In the genomic region with DNA sequence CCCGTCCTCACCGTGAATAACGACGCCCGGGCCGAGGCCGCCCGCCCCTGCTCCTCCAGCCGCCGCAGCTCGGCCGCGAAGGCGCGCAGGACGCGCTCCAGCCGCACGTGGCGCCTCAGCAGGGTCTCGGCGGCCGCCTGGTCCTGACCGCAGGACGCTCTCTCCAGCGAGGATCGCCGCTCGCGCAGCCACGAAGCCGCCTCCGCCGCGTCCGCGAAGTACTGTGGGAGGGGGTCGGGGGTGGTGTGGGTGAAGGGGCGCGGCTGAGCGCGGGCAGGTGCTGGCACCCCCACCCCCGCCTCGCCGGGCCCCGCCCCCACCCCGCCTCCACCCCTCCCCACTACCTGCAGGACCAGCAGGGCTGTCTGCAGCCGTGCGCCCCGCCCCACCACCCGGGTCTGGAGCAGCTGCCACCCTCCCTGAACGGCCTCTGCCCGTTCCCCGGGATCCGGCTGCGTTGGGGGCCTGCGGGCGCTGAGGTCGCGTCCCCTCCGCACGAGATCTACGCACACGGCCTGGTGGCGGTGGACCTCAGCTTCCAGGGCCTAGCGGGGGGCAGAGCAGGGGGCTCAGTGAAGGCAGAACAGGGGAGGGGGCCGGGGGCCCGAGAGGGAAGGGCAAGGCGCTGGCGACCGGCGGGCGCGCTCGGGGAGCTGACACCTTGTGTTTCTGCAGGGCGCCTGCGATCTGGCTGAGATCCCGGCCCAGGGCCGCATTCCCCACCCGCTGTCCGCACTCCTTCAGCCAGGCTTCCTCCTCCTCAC, we compare ENCODE assay signal across 11 cellular contexts. TPM values are rescaled to one million over a fixed set of nuclear protein-coding genes. Genes with fewer than 3 reads are reported as not detected.
DNase-seq lines count a peak whose midpoint lies in the region; ATAC-seq lines count a peak whose summit lies in the region.
"Had no signal": no experiment of that assay in that cellular context is flagged by ENCODE, and none has a peak within 500 bp of the region (broad histone marks: within the 10 kb centered on the region; RNA-seq: fewer than 3 reads in every experiment).

No MANE protein-coding gene starts in this region.

- peak overlapping the region in 1 of 6 donors; percentile 68 for H3K27ac Mint-ChIP-seq in immature natural killer cell

- H3K4me1 Mint-ChIP-seq in immature natural killer cell = peaks cover 8 to 11% of the 10 kb centered on the region in 2 donors

- DNase-seq in NCI-H2171 (lab: John Stamatoyannopoulos, UW) (peak; percentile 32), cerebellar cortex (ENCODE audit: low spot score) (peak; percentile 47), immature natural killer cell (peak; percentile 26 to 42 (median 31)), activated gamma-delta T cell treated with Interleukin-2 at 50 U/mL for 16 hours (no peak), GM19240 (ENCODE audit: insufficient read length, low spot score) (no peak), A172 (ENCODE audit: low spot score) (no peak)
- DNase-seq: cerebellar nuclear complex, GDM1 had no signal

- no peaks in the 10 kb centered on the region for H3K27me3 ChIP-seq in skeletal muscle tissue (ENCODE audit: control insufficient read depth in 3 of 3, insufficient read depth in 3 of 3, low read length in 3 of 3)

- peaks cover 0 to 11% (median 6%) of the 10 kb centered on the region in 3 donors for H3K27me3 Mint-ChIP-seq in immature natural killer cell (ENCODE audit: low read depth in 3 of 3)

- H3K9me3 ChIP-seq in skeletal muscle tissue (ENCODE audit: control insufficient read depth in 3 of 3, low read length in 3 of 3) = no peaks in the 10 kb centered on the region

- H3K4me3 ChIP-seq in skeletal muscle tissue (ENCODE audit: low read length in 3 of 3) = peak overlapping the region in 2 of 3 donors; percentile 12 to 29

- ATAC-seq in HG03432 (IDR thresholded peaks at IDR 0.05; ENCODE audit: unreplicated experiment) = no peak

- H3K36me3 Mint-ChIP-seq in immature natural killer cell = no peaks in the 10 kb centered on the region

- H3K36me3 ChIP-seq in skeletal muscle tissue (ENCODE audit: control insufficient read depth in 3 of 3, insufficient read depth in 3 of 3, low read length in 3 of 3) = no peaks in the 10 kb centered on the region

- H3K27ac ChIP-seq in skeletal muscle tissue (ENCODE audit: low read depth, low read length) = no peak overlapping the region
- H3K27ac ChIP-seq: VCaP had no signal

- peak overlapping the region in 2 of 5 donors; percentile 10 to 24 for H3K4me3 Mint-ChIP-seq in immature natural killer cell

- H3K9me3 Mint-ChIP-seq in immature natural killer cell = no peaks in the 10 kb centered on the region

- H3K4me1 ChIP-seq in skeletal muscle tissue (ENCODE audit: control insufficient read depth in 3 of 3, insufficient read depth in 3 of 3, low read length in 3 of 3) = peaks cover 19 to 30% (median 22%) of the 10 kb centered on the region in 3 donors

- H3K9ac ChIP-seq in skeletal muscle tissue (ENCODE audit: low read depth in 1 of 3, low read length in 3 of 3) = peak overlapping the region in 2 of 3 donors; percentile 33 to 57

RNA-seq across cellular contexts. Expression of gene SPTBN5, which starts 11.7 kb away (rescaled TPM):
- under 1 TPM in 1 of 3 donors, not detected in 2; 0.06 TPM for polyA plus RNA-seq in immature natural killer cell
- total RNA-seq in skeletal muscle tissue = 1.0 TPM
- total RNA-seq in A172 (2014; rRNA removed; shearing (Covaris generic)) = 0.16 and 0.22 TPM in 2 replicates

RNA-seq across cellular contexts. Expression of gene PLA2G4B, which starts 43.5 kb away (rescaled TPM):
- polyA plus RNA-seq in immature natural killer cell = 1 to 10 TPM in 2 of 3 donors, not detected in 1; 1.1 to 2.7 TPM
- 1.6 TPM for total RNA-seq in skeletal muscle tissue
- 0.57 and 0.84 TPM in 2 replicates for total RNA-seq in A172 (2014; rRNA removed; shearing (Covaris generic))

RNA-seq across cellular contexts. Expression of gene JMJD7, which starts 54.2 kb away (rescaled TPM):
- 10 to 100 TPM; 20.6 to 57.4 (median 23.6) TPM for polyA plus RNA-seq in immature natural killer cell
- 1.0 TPM for total RNA-seq in skeletal muscle tissue
- 2.2 and 2.5 TPM in 2 replicates for total RNA-seq in A172 (2014; rRNA removed; shearing (Covaris generic))

Comparison
In these comparisons a context has a peak if more than half of its experiments do, and no peak if none do; other contexts are left out.
1. DNase-seq: peak in NCI-H2171 (single experiment), cerebellar cortex (single experiment) and immature natural killer cell (3 of 3); none in activated gamma-delta T cell treated with Interleukin-2 at 50 U/mL for 16 hours (single experiment), GM19240 (single experiment) and A172 (single experiment).